13 cellular contexts compared by ENCODE assay signal in genomic region chr2:1055014-1055595, GRCh38.
DNase-seq lines count a peak whose midpoint lies in the region; ATAC-seq, FAIRE-seq and TF ChIP-seq lines count a peak whose summit lies in the region.
"Had no signal": no experiment of that assay in that cellular context is flagged by ENCODE, and none has a peak within 500 bp of the region (broad histone marks: within the 10 kb centered on the region; RNA-seq: fewer than 3 reads in every experiment).

No MANE protein-coding gene starts in this region.

- peak overlapping the region; percentile 58 for H3K27ac Mint-ChIP-seq in endothelial cell (ENCODE audit: unreplicated experiment)
- no peak overlapping the region for H3K27ac Mint-ChIP-seq in activated T-cell treated with anti-CD3 and anti-CD28 coated beads, Interleukin-2, amount 50 U/mL, for 72 hours
- H3K27ac Mint-ChIP-seq: activated T-helper 2 cell treated with anti-CD3 and anti-CD28 coated beads, Interferon-gamma antibody, Interleukin-2, Interleukin-4, amounts not matched to agents 10 μg/mL and 5 μg/mL and 100 μg/mL, durations not matched to agents 14 hours and 24 hours and 36 hours had no signal

- ATAC-seq in GM18520 (IDR thresholded peaks at IDR 0.05; ENCODE audit: unreplicated experiment), result no peak
- ATAC-seq in activated T-cell treated with anti-CD3 and anti-CD28 coated beads, Interleukin-2, amount 50 U/mL, for 72 hours (replicated peaks in 1 of 2), result no peak

- no peak for TF ChIP-seq CTCF in endothelial cell (IDR thresholded peaks at IDR 0.05; ENCODE audit: unreplicated experiment)
- no peak for TF ChIP-seq CTCF in GM13977 (IDR thresholded peaks at IDR 0.05; ENCODE audit: extremely low read depth, insufficient read depth, missing control alignments)

- no peaks in the 10 kb centered on the region for H3K36me3 Mint-ChIP-seq in endothelial cell (ENCODE audit: low read depth, unreplicated experiment)
- peaks cover 2 to 3% of the 10 kb centered on the region in 2 donors for H3K36me3 Mint-ChIP-seq in activated T-cell treated with anti-CD3 and anti-CD28 coated beads, Interleukin-2, amount 50 U/mL, for 72 hours (ENCODE audit: insufficient read depth in 2 of 2)

- no peaks in the 10 kb centered on the region for H3K9me3 Mint-ChIP-seq in endothelial cell (ENCODE audit: unreplicated experiment)
- H3K9me3 Mint-ChIP-seq in activated T-cell treated with anti-CD3 and anti-CD28 coated beads, Interleukin-2, amount 50 U/mL, for 72 hours, result no peaks in the 10 kb centered on the region
- H3K9me3 Mint-ChIP-seq: activated T-helper 2 cell treated with anti-CD3 and anti-CD28 coated beads, Interferon-gamma antibody, Interleukin-2, Interleukin-4, amounts not matched to agents 10 μg/mL and 5 μg/mL and 100 μg/mL, durations not matched to agents 14 hours and 24 hours and 36 hours had no signal

- FAIRE-seq in RCC 7860 (lab: Jason Lieb, UNC), result peak; percentile 76
- FAIRE-seq: colon had no signal

- peak; percentile 74 for DNase-seq in Daoy (ENCODE audit: low read depth)
- DNase-seq in RCC 7860 (ENCODE audit: low spot score), result peak; percentile 86
- no peak for DNase-seq in endothelial cell (ENCODE audit: low spot score)
- DNase-seq in myocyte (ENCODE audit: low read depth), result peak; percentile 48
- DNase-seq in activated T-cell treated with anti-CD3 and anti-CD28 coated beads, Interleukin-2, amount 50 U/mL, for 72 hours, result no peak
- DNase-seq in GM13977 (ENCODE audit: low spot score), result no peak
- no peak for DNase-seq in NCI-H2171 treated with DMSO at 0.1 percent for 48 hours (lab: John Stamatoyannopoulos, UW)
- DNase-seq: activated CD4-positive, CD25-positive, alpha-beta regulatory T cell; NCI-H510A treated with DMSO at 0.1 percent for 48 hours; SIG-M5 had no signal

- peak overlapping the region; percentile 82 for H3K4me3 Mint-ChIP-seq in endothelial cell (ENCODE audit: unreplicated experiment)
- no peak overlapping the region for H3K4me3 Mint-ChIP-seq in activated T-cell treated with anti-CD3 and anti-CD28 coated beads, Interleukin-2, amount 50 U/mL, for 72 hours

- peaks cover 21% of the 10 kb centered on the region for H3K4me1 Mint-ChIP-seq in endothelial cell (ENCODE audit: unreplicated experiment)
- no peaks in the 10 kb centered on the region for H3K4me1 Mint-ChIP-seq in activated T-cell treated with anti-CD3 and anti-CD28 coated beads, Interleukin-2, amount 50 U/mL, for 72 hours (ENCODE audit: low read depth)

- H3K27me3 Mint-ChIP-seq in endothelial cell (ENCODE audit: unreplicated experiment), result peaks cover 2% of the 10 kb centered on the region
- H3K27me3 Mint-ChIP-seq in activated T-cell treated with anti-CD3 and anti-CD28 coated beads, Interleukin-2, amount 50 U/mL, for 72 hours (ENCODE audit: low read depth), result peaks cover 2% of the 10 kb centered on the region

- in situ Hi-C loops in GM13977 (cut with MboI; ENCODE audit: low pct_unique_long_range_greater_than_20kb, low sequenced_read_pairs, unreplicated experiment), result no loop called here

Comparison
In these comparisons a context has a peak if more than half of its experiments do, and no peak if none do; other contexts are left out.
1. DNase-seq: peak in Daoy (single experiment), RCC 7860 (single experiment) and myocyte (single experiment); none in endothelial cell (single experiment), activated T-cell treated with anti-CD3 and anti-CD28 coated beads, Interleukin-2, amount 50 U/mL, for 72 hours (0 of 2), GM13977 (single experiment) and NCI-H2171 treated with DMSO at 0.1 percent for 48 hours (single experiment).